ENCODE assay signal across 16 cellular contexts in the genomic region with DNA sequence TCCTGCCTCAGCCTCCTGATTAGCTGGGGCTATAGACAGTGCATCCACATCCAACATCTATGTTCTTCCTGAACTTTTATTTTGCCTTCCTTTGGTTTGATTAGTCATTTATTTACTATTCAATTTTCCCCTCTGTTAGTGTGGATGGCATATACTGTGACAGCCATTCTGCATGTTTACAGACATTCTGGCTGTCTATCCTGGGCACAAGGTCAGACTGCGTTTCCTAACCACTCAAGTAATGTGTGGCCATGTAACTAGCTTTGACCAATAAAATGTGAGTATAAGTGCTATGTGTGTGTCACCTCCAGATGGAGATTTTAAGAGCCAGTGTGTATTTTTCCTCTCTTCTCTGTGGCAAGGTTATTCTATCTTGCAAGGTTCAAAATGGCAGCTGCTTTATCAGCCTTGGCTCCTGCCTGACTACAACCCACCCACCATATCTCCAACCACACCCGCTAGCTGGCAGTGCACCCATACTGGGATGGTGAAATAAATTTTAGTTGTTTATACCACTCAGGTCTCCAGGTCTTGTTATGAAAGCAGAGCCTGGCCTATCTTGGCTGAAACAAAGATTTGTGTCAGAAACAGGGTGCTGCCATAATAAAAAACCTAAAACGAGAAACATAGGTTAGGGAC. TPM values are rescaled to one million over a fixed set of nuclear protein-coding genes. Genes with fewer than 3 reads are reported as not detected.
DNase-seq lines count a peak whose midpoint lies in the region; ATAC-seq and TF ChIP-seq lines count a peak whose summit lies in the region.
"Had no signal": no experiment of that assay in that cellular context is flagged by ENCODE, and none has a peak within 500 bp of the region (broad histone marks: within the 10 kb centered on the region; RNA-seq: fewer than 3 reads in every experiment).

No MANE protein-coding gene starts in this region.

- CTCF ChIA-PET in naive thymus-derived CD4-positive, alpha-beta T cell (lab: Charles Lee) = no interaction called here
- CTCF ChIA-PET in activated CD4-positive, alpha-beta memory T cell treated with anti-CD3 and anti-CD28 coated beads for 36 hours (lab: Charles Lee) = no interaction called here

- H3K36me3 Mint-ChIP-seq in naive thymus-derived CD4-positive, alpha-beta T cell = no peaks in the 10 kb centered on the region
- H3K36me3 Mint-ChIP-seq in activated CD4-positive, alpha-beta memory T cell treated with anti-CD3 and anti-CD28 coated beads for 36 hours = no peaks in the 10 kb centered on the region
- H3K36me3 Mint-ChIP-seq: CD4-positive, CD25-positive, alpha-beta regulatory T cell had no signal

- no peaks in the 10 kb centered on the region for H3K36me3 ChIP-seq in mucosa of descending colon (ENCODE audit: low read depth)
- no peaks in the 10 kb centered on the region for H3K36me3 ChIP-seq in naive thymus-derived CD4-positive, alpha-beta T cell (ENCODE audit: control insufficient read depth in 2 of 3, insufficient read depth in 3 of 3, low read length in 3 of 3)
- H3K36me3 ChIP-seq: BLaER1 treated with 17β-estradiol and CSF1 and Interleukin-3, amounts not matched to agents 10 nM and 100 nM had no signal

- H3K4me3 Mint-ChIP-seq in naive thymus-derived CD4-positive, alpha-beta T cell = no peak overlapping the region
- H3K4me3 Mint-ChIP-seq in activated CD4-positive, alpha-beta memory T cell treated with anti-CD3 and anti-CD28 coated beads for 36 hours = no peak overlapping the region
- H3K4me3 Mint-ChIP-seq: CD4-positive, CD25-positive, alpha-beta regulatory T cell; GM23338 had no signal

- H3K4me1 Mint-ChIP-seq in naive thymus-derived CD4-positive, alpha-beta T cell = no peaks in the 10 kb centered on the region
- peaks cover 5% of the 10 kb centered on the region for H3K4me1 Mint-ChIP-seq in activated CD4-positive, alpha-beta memory T cell treated with anti-CD3 and anti-CD28 coated beads for 36 hours (ENCODE audit: low read depth)
- H3K4me1 Mint-ChIP-seq: CD4-positive, CD25-positive, alpha-beta regulatory T cell had no signal

- H3K27ac ChIP-seq in naive thymus-derived CD4-positive, alpha-beta T cell (ENCODE audit: low read depth, low read length) = no peak overlapping the region

- peak in 74 of 76 experiments; percentile 16 to 90 (median 69) for DNase-seq in HUDEP-2 (lab: John Stamatoyannopoulos, UW; ENCODE audit: unreplicated experiment in 76 of 76)
- peak; percentile 25 for DNase-seq in OCI-M1 (lab: John Stamatoyannopoulos, UW)
- peak; percentile 93 to 96 for DNase-seq in erythroblast (lab: John Stamatoyannopoulos, UW)
- DNase-seq in mucosa of descending colon = peak in 1 of 3 donors; percentile 21
- no peak for DNase-seq in naive thymus-derived CD4-positive, alpha-beta T cell
- no peak for DNase-seq in activated CD4-positive, alpha-beta memory T cell treated with anti-CD3 and anti-CD28 coated beads for 36 hours
- DNase-seq: ACHN; Calu3; CD4-positive, CD25-positive, alpha-beta regulatory T cell; DMS 273 treated with DMSO at 0.1 percent for 48 hours had no signal

- H3K27me3 Mint-ChIP-seq in naive thymus-derived CD4-positive, alpha-beta T cell = peaks cover 0 to 33% (median 18%) of the 10 kb centered on the region in 5 donors
- H3K27me3 Mint-ChIP-seq in activated CD4-positive, alpha-beta memory T cell treated with anti-CD3 and anti-CD28 coated beads for 36 hours = peaks cover 13% of the 10 kb centered on the region

- H3K4me1 ChIP-seq in mucosa of descending colon (ENCODE audit: low read depth) = no peaks in the 10 kb centered on the region
- H3K4me1 ChIP-seq in naive thymus-derived CD4-positive, alpha-beta T cell (ENCODE audit: control insufficient read depth in 2 of 2, insufficient read depth in 2 of 2, low read length in 2 of 2) = no peaks in the 10 kb centered on the region

- TF ChIP-seq CTCF in mucosa of descending colon (IDR thresholded peaks at IDR 0.05) = no peak

- POLR2A ChIA-PET in naive thymus-derived CD4-positive, alpha-beta T cell (lab: Charles Lee) = no interaction called here
- POLR2A ChIA-PET in activated CD4-positive, alpha-beta memory T cell treated with anti-CD3 and anti-CD28 coated beads for 36 hours (lab: Charles Lee) = no interaction called here

- H3K27me3 ChIP-seq in naive thymus-derived CD4-positive, alpha-beta T cell (ENCODE audit: control insufficient read depth in 2 of 2, insufficient read depth in 2 of 2, low read length in 2 of 2) = peaks cover 0 to 3% of the 10 kb centered on the region in 2 donors
- H3K27me3 ChIP-seq: BLaER1 treated with 17β-estradiol and CSF1 and Interleukin-3, amounts not matched to agents 10 nM and 100 nM had no signal

- peak; percentile 29 for ATAC-seq in mucosa of descending colon
- no peak for ATAC-seq in naive thymus-derived CD4-positive, alpha-beta T cell
- no peak for ATAC-seq in HG02973 (IDR thresholded peaks at IDR 0.05; ENCODE audit: unreplicated experiment)
- ATAC-seq in GM18505 (IDR thresholded peaks at IDR 0.05; ENCODE audit: unreplicated experiment) = no peak
- ATAC-seq: GM23338, HCT116 had no signal

- intact Hi-C loops in mucosa of descending colon (cut with DNase I, micrococcal nuclease) = no loop called here
- intact Hi-C loops in naive thymus-derived CD4-positive, alpha-beta T cell (cut with micrococcal nuclease) = no loop called here
- intact Hi-C loops in activated CD4-positive, alpha-beta memory T cell treated with anti-CD3 and anti-CD28 coated beads for 36 hours (cut with micrococcal nuclease) = no loop called here

- H3K9me3 ChIP-seq in mucosa of descending colon = no peaks in the 10 kb centered on the region
- no peaks in the 10 kb centered on the region for H3K9me3 ChIP-seq in naive thymus-derived CD4-positive, alpha-beta T cell (ENCODE audit: control insufficient read depth in 2 of 3, low read length in 3 of 3)
- H3K9me3 ChIP-seq: BLaER1 treated with 17β-estradiol and CSF1 and Interleukin-3, amounts not matched to agents 10 nM and 100 nM had no signal

- H3K4me3 ChIP-seq in mucosa of descending colon = no peak overlapping the region
- H3K4me3 ChIP-seq in naive thymus-derived CD4-positive, alpha-beta T cell (ENCODE audit: low read length) = no peak overlapping the region
- H3K4me3 ChIP-seq: BLaER1 treated with 17β-estradiol and CSF1 and Interleukin-3, amounts not matched to agents 10 nM and 100 nM; GM23338 had no signal

- H3K27ac Mint-ChIP-seq in naive thymus-derived CD4-positive, alpha-beta T cell = no peak overlapping the region
- H3K27ac Mint-ChIP-seq in activated CD4-positive, alpha-beta memory T cell treated with anti-CD3 and anti-CD28 coated beads for 36 hours = no peak overlapping the region
- H3K27ac Mint-ChIP-seq: GM23338 had no signal

- no peaks in the 10 kb centered on the region for H3K9me3 Mint-ChIP-seq in naive thymus-derived CD4-positive, alpha-beta T cell
- no peaks in the 10 kb centered on the region for H3K9me3 Mint-ChIP-seq in activated CD4-positive, alpha-beta memory T cell treated with anti-CD3 and anti-CD28 coated beads for 36 hours
- H3K9me3 Mint-ChIP-seq: GM23338 had no signal

- TF ChIP-seq POLR2A in erythroblast (IDR thresholded peaks at IDR 0.05; ENCODE audit: low read length) = peak; percentile 46
- TF ChIP-seq POLR2A in GM18505 (IDR thresholded peaks at IDR 0.05; ENCODE audit: borderline replicate concordance, extremely low read depth, insufficient read depth, insufficient read length) = no peak

RNA-seq across cellular contexts. Expression of gene PDE6A, which starts 32.2 kb away (rescaled TPM):
- 1 to 10 TPM; 1.6 to 7.3 (median 3.4) TPM for total RNA-seq in mucosa of descending colon
- total RNA-seq in naive thymus-derived CD4-positive, alpha-beta T cell = not detected
- under 1 TPM in 1 of 2 donors, not detected in 1; 0.11 TPM for polyA plus RNA-seq in naive thymus-derived CD4-positive, alpha-beta T cell
- not detected for total RNA-seq in activated CD4-positive, alpha-beta memory T cell treated with anti-CD3 and anti-CD28 coated beads for 36 hours
- total RNA-seq: Calu3; CD4-positive, CD25-positive, alpha-beta regulatory T cell; Daoy; GM23338 had no signal
- polyA plus RNA-seq: CD4-positive, CD25-positive, alpha-beta regulatory T cell had no signal

RNA-seq across cellular contexts. Expression of gene SLC26A2, which starts 48.2 kb away (rescaled TPM):
- total RNA-seq in mucosa of descending colon = 1,000 to 10,000 TPM in 1 of 3 donors, 100 to 1,000 TPM in 2; 562 to 1,399 (median 853) TPM
- total RNA-seq in naive thymus-derived CD4-positive, alpha-beta T cell = 10 to 100 TPM in 2 of 5 experiments, 1 to 10 TPM in 3; 5.2 to 16.5 (median 9.6) TPM
- 1 to 10 TPM; 3.2 to 3.9 TPM for polyA plus RNA-seq in naive thymus-derived CD4-positive, alpha-beta T cell
- total RNA-seq in activated CD4-positive, alpha-beta memory T cell treated with anti-CD3 and anti-CD28 coated beads for 36 hours = 1 to 10 TPM; 5.9 to 6.2 TPM

Comparison
In these comparisons a context has a peak if more than half of its experiments do, and no peak if none do; other contexts are left out.
1. DNase-seq: peak in HUDEP-2 (74 of 76), OCI-M1 (single experiment) and erythroblast (2 of 2); none in naive thymus-derived CD4-positive, alpha-beta T cell (0 of 9) and activated CD4-positive, alpha-beta memory T cell treated with anti-CD3 and anti-CD28 coated beads for 36 hours (single experiment).
2. RNA of gene SLC26A2, which starts 48.2 kb away (total RNA-seq): 562 to 1,399 TPM in mucosa of descending colon; 5.2 to 16.5 TPM in naive thymus-derived CD4-positive, alpha-beta T cell and 5.9 to 6.2 TPM in activated CD4-positive, alpha-beta memory T cell treated with anti-CD3 and anti-CD28 coated beads for 36 hours; every median in the first group is over 10 times any median in the second.